In genomic region chr7:106569500-106569929, GRCh38 we compare ENCODE assay signal across 1 cellular context.
TF ChIP-seq lines count a peak whose summit lies in the region.

No MANE protein-coding gene starts in this region.

TF ChIP-seq in K562, 482 proteins besides CTCF, POLR2A, EP300 and RAD21 (continued from another document and continues in another):
- TF ChIP-seq ESRRA (IDR thresholded peaks at IDR 0.05; ENCODE audit: borderline replicate concordance, low read depth) (no peak; the same call in 1 of the 2 replicates), ZBTB2 (IDR thresholded peaks at IDR 0.05) (no peak), ZNF282 (CRISPR knock-in tag; IDR thresholded peaks at IDR 0.05) (no peak), KDM1A (IDR thresholded peaks at IDR 0.05) (no peak), NCOA1 (IDR thresholded peaks at IDR 0.05; ENCODE audit: low read depth) (no peak), FOXJ2 (tag; IDR thresholded peaks at IDR 0.05) (no peak), NUFIP1 (IDR thresholded peaks at IDR 0.05; ENCODE audit: partially characterized antibody) (no peak), TARDBP (IDR thresholded peaks at IDR 0.05) (no peak), ZNF830 (CRISPR knock-in tag; IDR thresholded peaks at IDR 0.05) (no peak), CREBBP (IDR thresholded peaks at IDR 0.05; ENCODE audit: low read depth, low read length) (no peak), USF2 (CRISPR knock-in tag; IDR thresholded peaks at IDR 0.05) (peak; percentile 86), NFE2L1 (tag; IDR thresholded peaks at IDR 0.05; ENCODE audit: borderline replicate concordance, low read depth) (0 out of 2 replicates have a peak, but pooled peaks have one; percentile 19), RUNX1 (IDR thresholded peaks at IDR 0.05; ENCODE audit: low read depth) (no peak), ETS1 (conservative IDR thresholded peaks at IDR 0.05; ENCODE audit: control insufficient read depth, low read depth, low read length) (no peak), ZBTB1 (CRISPR knock-in tag; IDR thresholded peaks at IDR 0.05; ENCODE audit: borderline replicate concordance, low read depth) (0 out of 2 replicates have a peak, but pooled peaks have one; percentile 28), MNT (conservative IDR thresholded peaks at IDR 0.05) (peak; percentile 61 to 82), PTRF (tag; IDR thresholded peaks at IDR 0.05) (peak; percentile 58; the same call in 1 of the 2 replicates), DEAF1 (CRISPR knock-in tag; IDR thresholded peaks at IDR 0.05) (peak; percentile 15; the same call in 1 of the 2 replicates), ZBTB40 (IDR thresholded peaks at IDR 0.05) (no peak; the same call in 1 of the 2 replicates), ZBTB40 (CRISPR knock-in tag; IDR thresholded peaks at IDR 0.05) (no peak), ZNF133 (CRISPR knock-in tag; IDR thresholded peaks at IDR 0.05) (0 out of 2 replicates have a peak, but pooled peaks have one; percentile 32), IFI16 (CRISPR knock-in tag; IDR thresholded peaks at IDR 0.05) (peak; percentile 92), XRCC3 (IDR thresholded peaks at IDR 0.05) (no peak), ZHX1 (conservative IDR thresholded peaks at IDR 0.05; ENCODE audit: low read length) (no peak), DDX20 (tag; IDR thresholded peaks at IDR 0.05; ENCODE audit: low read depth) (no peak), XRCC4 (IDR thresholded peaks at IDR 0.05; ENCODE audit: extremely low read depth, insufficient read depth, insufficient read length) (no peak), HEY1 (CRISPR knock-in tag; IDR thresholded peaks at IDR 0.05; ENCODE audit: borderline replicate concordance) (no peak), HNRNPH1 (optimal IDR thresholded peaks at IDR 0.05; ENCODE audit: low read depth, low read length) (no peak), FOS (IDR thresholded peaks at IDR 0.05; ENCODE audit: extremely low read depth, insufficient read length) (peak; percentile 30)
